ENCODE assay signal across 18 cellular contexts in genomic region chr11:8608646-8609045, GRCh38. TPM values are rescaled to one million over a fixed set of nuclear protein-coding genes. Genes with fewer than 3 reads are reported as not detected.
DNase-seq lines count a peak whose midpoint lies in the region; ATAC-seq and TF ChIP-seq lines count a peak whose summit lies in the region.
"Had no signal": no experiment of that assay in that cellular context is flagged by ENCODE, and none has a peak within 500 bp of the region (broad histone marks: within the 10 kb centered on the region; RNA-seq: fewer than 3 reads in every experiment).

No MANE protein-coding gene starts in this region.

- H3K4me2 ChIP-seq in GM23338, result no peak overlapping the region

- H3K36me3 Mint-ChIP-seq in GM23338 (ENCODE audit: low read depth), result no peaks in the 10 kb centered on the region

- H3K4me3 ChIP-seq in GM23338, result no peak overlapping the region
- H3K4me3 ChIP-seq: cardiac muscle cell, HAP-1, right lobe of liver, suprapubic skin had no signal

- no peaks in the 10 kb centered on the region for H3K27me3 ChIP-seq in GM23338 (ENCODE audit: insufficient read depth)
- H3K27me3 ChIP-seq: cardiac muscle cell, right lobe of liver, suprapubic skin had no signal

- no peaks in the 10 kb centered on the region for H3K79me2 ChIP-seq in GM23338 (replicated peaks; ENCODE audit: insufficient read depth)

- H4K20me1 ChIP-seq in GM23338 (replicated peaks; ENCODE audit: insufficient read depth), result no peaks in the 10 kb centered on the region

- no peak for TF ChIP-seq CTCF in GM23338 (conservative IDR thresholded peaks at IDR 0.05; ENCODE audit: low read depth in 2 of 2)

- peak; percentile 46 for DNase-seq in A172 (ENCODE audit: low spot score)
- no peak for DNase-seq in GM23338 (ENCODE audit: low spot score)
- peak; percentile 33 for DNase-seq in astrocyte of the hippocampus (ENCODE audit: low read depth, low spot score)
- DNase-seq in fibroblast of peridontal ligament (ENCODE audit: extremely low read depth), result peak; percentile 45
- DNase-seq in left lobe of liver (ENCODE audit: low spot score), result no peak
- DNase-seq in SW480 (ENCODE audit: low spot score), result no peak
- DNase-seq in posterior cingulate gyrus, result no peak
- DNase-seq: activated CD4-positive, alpha-beta T cell treated with anti-CD3 and anti-CD28 coated beads, Interleukin-2, amount 50 U/mL, for 48 hours; activated naive CD4-positive, alpha-beta T cell treated with anti-CD3 and anti-CD28 coated beads, Interleukin-2, amount 10 ng/mL, durations not matched to agents 7 days and 5 days; activated T-cell treated with anti-CD3 and anti-CD28 coated beads, Interleukin-2, amount 50 U/mL, for 1 hour; Calu3; islet precursor cell; NCI-H2029 treated with DMSO at 0.1 percent for 48 hours; right lobe of liver had no signal

- no peak overlapping the region for H3K27ac Mint-ChIP-seq in GM23338
- H3K27ac Mint-ChIP-seq: activated naive CD4-positive, alpha-beta T cell treated with anti-CD3 and anti-CD28 coated beads, Interleukin-2, amount 10 ng/mL, durations not matched to agents 7 days and 5 days had no signal

- H3K36me3 ChIP-seq in GM23338 (ENCODE audit: insufficient read depth), result no peaks in the 10 kb centered on the region
- H3K36me3 ChIP-seq: cardiac muscle cell, HAP-1, right lobe of liver, suprapubic skin had no signal

- H3K4me1 Mint-ChIP-seq in GM23338, result peaks cover 7% of the 10 kb centered on the region; the same call in 2 of the 3 replicates

- no peaks in the 10 kb centered on the region for H3K4me1 ChIP-seq in GM23338 (ENCODE audit: insufficient read depth)
- H3K4me1 ChIP-seq: right lobe of liver had no signal

- H2AFZ ChIP-seq in GM23338, result 0 out of 2 replicates have a peak overlapping the region, but pooled peaks have one; percentile 39

- ATAC-seq in GM23338 (no peak), left lobe of liver (no peak), HG02938 (IDR thresholded peaks at IDR 0.05; ENCODE audit: unreplicated experiment) (no peak)
- ATAC-seq: right lobe of liver had no signal

- peaks cover 13% of the 10 kb centered on the region for H3K27me3 Mint-ChIP-seq in GM23338 (ENCODE audit: insufficient read depth, low read depth, poor library complexity)

- H3K27ac ChIP-seq in GM23338 (ENCODE audit: low read depth), result no peak overlapping the region
- H3K27ac ChIP-seq: cardiac muscle cell, right lobe of liver, suprapubic skin had no signal

- H3F3A ChIP-seq in GM23338 (replicated peaks; ENCODE audit: low read depth), result no peaks in the 10 kb centered on the region

- no peaks in the 10 kb centered on the region for H3K9me2 ChIP-seq in GM23338 (ENCODE audit: insufficient read depth)

- intact Hi-C loops in posterior cingulate gyrus (cut with DNase I), result no loop called here

- no peaks in the 10 kb centered on the region for H3K9me3 Mint-ChIP-seq in GM23338
- H3K9me3 Mint-ChIP-seq: activated naive CD4-positive, alpha-beta T cell treated with anti-CD3 and anti-CD28 coated beads, Interleukin-2, amount 10 ng/mL, durations not matched to agents 7 days and 5 days had no signal

- H3K4me3 Mint-ChIP-seq in GM23338, result no peak overlapping the region
- H3K4me3 Mint-ChIP-seq: activated naive CD4-positive, alpha-beta T cell treated with anti-CD3 and anti-CD28 coated beads, Interleukin-2, amount 10 ng/mL, durations not matched to agents 7 days and 5 days had no signal

TF ChIP-seq in GM23338, 12 proteins besides CTCF, POLR2A, EP300 and RAD21:
- TF ChIP-seq STAT1 (IDR thresholded peaks at IDR 0.05; ENCODE audit: unreplicated experiment) (no peak), CREB1 (CRISPR knock-in tag; IDR thresholded peaks at IDR 0.05; ENCODE audit: low read depth) (no peak)
- TF ChIP-seq, protein P1, sequence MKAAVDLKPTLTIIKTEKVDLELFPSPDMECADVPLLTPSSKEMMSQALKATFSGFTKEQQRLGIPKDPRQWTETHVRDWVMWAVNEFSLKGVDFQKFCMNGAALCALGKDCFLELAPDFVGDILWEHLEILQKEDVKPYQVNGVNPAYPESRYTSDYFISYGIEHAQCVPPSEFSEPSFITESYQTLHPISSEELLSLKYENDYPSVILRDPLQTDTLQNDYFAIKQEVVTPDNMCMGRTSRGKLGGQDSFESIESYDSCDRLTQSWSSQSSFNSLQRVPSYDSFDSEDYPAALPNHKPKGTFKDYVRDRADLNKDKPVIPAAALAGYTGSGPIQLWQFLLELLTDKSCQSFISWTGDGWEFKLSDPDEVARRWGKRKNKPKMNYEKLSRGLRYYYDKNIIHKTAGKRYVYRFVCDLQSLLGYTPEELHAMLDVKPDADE (IDR thresholded peaks at IDR 0.05), result no peak

RNA-seq across cellular contexts. Expression of gene STK33, which starts 14.6 kb away (rescaled TPM):
- total RNA-seq in A172 (2014; rRNA removed; shearing (Covaris generic)), result 17.2 and 31.3 TPM in 2 replicates
- 17.2 and 25.2 TPM in 2 replicates for total RNA-seq in GM23338 (2014; rRNA removed; shearing (Covaris generic))
- 12.9 and 18.2 TPM in 2 replicates for polyA plus RNA-seq in GM23338 (2016; fragmentation: Nextera tagmentation; extraction: Ambion mirVana)
- 0.40 TPM for total RNA-seq in left lobe of liver

Comparison
In these comparisons a context has a peak if more than half of its experiments do, and no peak if none do; other contexts are left out.
1. DNase-seq: peak in A172 (single experiment), astrocyte of the hippocampus (single experiment) and fibroblast of peridontal ligament (single experiment); none in GM23338 (single experiment), left lobe of liver (single experiment), SW480 (single experiment) and posterior cingulate gyrus (0 of 10).
2. RNA of gene STK33, which starts 14.6 kb away (total RNA-seq): 17.2 to 31.3 TPM in A172 and 17.2 to 25.2 TPM in GM23338; 0.40 TPM in left lobe of liver (single experiment); every median in the first group is over 10 times any median in the second.